In genomic region chr11:115724709-115725108, GRCh38 we compare ENCODE assay signal across 30 cellular contexts.
DNase-seq lines count a peak whose midpoint lies in the region; ATAC-seq and TF ChIP-seq lines count a peak whose summit lies in the region.
"Had no signal": no experiment of that assay in that cellular context is flagged by ENCODE, and none has a peak within 500 bp of the region (broad histone marks: within the 10 kb centered on the region; RNA-seq: fewer than 3 reads in every experiment).

No MANE protein-coding gene starts in this region.

- TF ChIP-seq CTCF in astrocyte of the spinal cord (IDR thresholded peaks at IDR 0.05; ENCODE audit: low read depth, low read length), result no peak

- H3K4me3 ChIP-seq in astrocyte of the spinal cord (ENCODE audit: low read depth, low read length) (no peak overlapping the region), trophoblast cell (ENCODE audit: low read depth, low read length) (no peak overlapping the region)
- H3K4me3 ChIP-seq: cardiac muscle cell, ovary, PC-9, suprapubic skin, upper lobe of right lung had no signal

- no peak overlapping the region for H3K4me3 Mint-ChIP-seq in naive thymus-derived CD8-positive, alpha-beta T cell
- H3K4me3 Mint-ChIP-seq in activated naive CD8-positive, alpha-beta T cell treated with anti-CD3 and anti-CD28 coated beads, Interleukin-2, amount 50 U/mL, for 24 hours, result no peak overlapping the region
- H3K4me3 Mint-ChIP-seq: CD8-positive, alpha-beta memory T cell; IgD-negative memory B cell; immature natural killer cell; memory B cell; stimulated activated naive B cell treated with anti-CD40 and anti-IgM and Interleukin-4, amounts not matched to agents 10 μg/mL and 1 μg/mL and 100 μg/mL, for 72 hours had no signal

- no peak overlapping the region for H3K18ac ChIP-seq in trophoblast cell (ENCODE audit: low read length)

- H3K4me1 ChIP-seq in trophoblast cell (ENCODE audit: control insufficient read depth in 1 of 2, insufficient read depth in 2 of 2, low read length in 2 of 2), result peaks cover 5 to 6% of the 10 kb centered on the region in 2 experiments
- H3K4me1 ChIP-seq: suprapubic skin, upper lobe of right lung had no signal

- peaks cover 2% of the 10 kb centered on the region for H3K9me3 ChIP-seq in trophoblast cell (ENCODE audit: insufficient read depth, low read depth, low read length)
- H3K9me3 ChIP-seq: BE2C, ovary, suprapubic skin, upper lobe of right lung had no signal

- no peak overlapping the region for H4K91ac ChIP-seq in trophoblast cell (ENCODE audit: low read depth, low read length)

- H3K4me2 ChIP-seq in trophoblast cell (ENCODE audit: low read length), result no peak overlapping the region
- H3K4me2 ChIP-seq: PC-9 had no signal

- H2AFZ ChIP-seq in trophoblast cell (ENCODE audit: insufficient read depth, low read length, poor library complexity), result no peak overlapping the region
- H2AFZ ChIP-seq: PC-9 had no signal

- H3K27ac Mint-ChIP-seq in naive thymus-derived CD8-positive, alpha-beta T cell, result no peak overlapping the region
- no peak overlapping the region for H3K27ac Mint-ChIP-seq in activated naive CD8-positive, alpha-beta T cell treated with anti-CD3 and anti-CD28 coated beads, Interleukin-2, amount 50 U/mL, for 24 hours
- H3K27ac Mint-ChIP-seq: activated T-helper 2 cell treated with anti-CD3 and anti-CD28 coated beads, Interferon-gamma antibody, Interleukin-2, Interleukin-4, amounts not matched to agents 10 μg/mL and 5 μg/mL and 100 μg/mL, durations not matched to agents 14 hours and 24 hours and 36 hours; CD8-positive, alpha-beta memory T cell; IgD-negative memory B cell; immature natural killer cell; memory B cell; stimulated activated naive B cell treated with anti-CD40 and anti-IgM and Interleukin-4, amounts not matched to agents 10 μg/mL and 1 μg/mL and 100 μg/mL, for 72 hours had no signal

- no peak overlapping the region for H3K14ac ChIP-seq in trophoblast cell (ENCODE audit: low read length)

- peaks cover 0 to 17% (median 7%) of the 10 kb centered on the region in 5 donors for H3K27me3 Mint-ChIP-seq in naive thymus-derived CD8-positive, alpha-beta T cell
- H3K27me3 Mint-ChIP-seq in activated naive CD8-positive, alpha-beta T cell treated with anti-CD3 and anti-CD28 coated beads, Interleukin-2, amount 50 U/mL, for 24 hours, result no peaks in the 10 kb centered on the region
- H3K27me3 Mint-ChIP-seq: stimulated activated naive B cell treated with anti-CD40 and anti-IgM and Interleukin-4, amounts not matched to agents 10 μg/mL and 1 μg/mL and 100 μg/mL, for 72 hours had no signal

- no peaks in the 10 kb centered on the region for H3K27me3 ChIP-seq in trophoblast cell (ENCODE audit: insufficient read depth, low read length)
- H3K27me3 ChIP-seq: BE2C, ovary, upper lobe of right lung had no signal

- H3K23ac ChIP-seq in trophoblast cell (ENCODE audit: low read length), result no peak overlapping the region

- H3K79me1 ChIP-seq in trophoblast cell (ENCODE audit: low read length), result no peaks in the 10 kb centered on the region

- peak; percentile 68 for DNase-seq in AG20443 (ENCODE audit: low spot score)
- DNase-seq in HS-5 (ENCODE audit: low read depth), result peak; percentile 18
- peak; percentile 23 for DNase-seq in astrocyte of the spinal cord (ENCODE audit: low read depth, low spot score)
- peak; percentile 82 to 90 for DNase-seq in trophoblast cell
- no peak for DNase-seq in naive thymus-derived CD8-positive, alpha-beta T cell
- no peak for DNase-seq in activated naive CD8-positive, alpha-beta T cell treated with anti-CD3 and anti-CD28 coated beads, Interleukin-2, amount 50 U/mL, for 24 hours
- DNase-seq in NCI-H524 treated with DMSO at 0.1 percent for 48 hours (lab: John Stamatoyannopoulos, UW), result no peak
- DNase-seq: activated CD4-positive, alpha-beta T cell treated with anti-CD3 and anti-CD28 coated beads for 4 hours; activated naive CD4-positive, alpha-beta T cell treated with anti-CD3 and anti-CD28 coated beads, Interleukin-2, amount 50 U/mL, for 16 hours; BE2C; CD8-positive, alpha-beta memory T cell; DMS 273 treated with DMSO at 0.1 percent for 48 hours; immature natural killer cell; NCI-H1048; NCI-H1694; NCI-H524; NK-92 treated with Interleukin-12 subunit alpha and Interleukin-12 subunit beta, amount 100 ng/mL, for 24 hours; ovary; PC-9; SHP77; small intestine; stimulated activated naive B cell treated with anti-CD40 and anti-IgM and Interleukin-4, amounts not matched to agents 10 μg/mL and 1 μg/mL and 100 μg/mL, for 72 hours; upper lobe of right lung; WERI-Rb-1 had no signal

- no peak for ATAC-seq in naive thymus-derived CD8-positive, alpha-beta T cell
- ATAC-seq in activated naive CD8-positive, alpha-beta T cell treated with anti-CD3 and anti-CD28 coated beads, Interleukin-2, amount 50 U/mL, for 24 hours, result no peak
- ATAC-seq: HCT116; stimulated activated naive B cell treated with anti-CD40 and anti-IgM and Interleukin-4, amounts not matched to agents 10 μg/mL and 1 μg/mL and 100 μg/mL, for 72 hours; upper lobe of right lung had no signal

- H3K4ac ChIP-seq in trophoblast cell (ENCODE audit: low read depth, low read length), result no peak overlapping the region

- H2BK5ac ChIP-seq in trophoblast cell (ENCODE audit: low read depth, low read length, poor library complexity), result no peak overlapping the region

- H3K4me1 Mint-ChIP-seq in naive thymus-derived CD8-positive, alpha-beta T cell, result no peaks in the 10 kb centered on the region
- H3K4me1 Mint-ChIP-seq in activated naive CD8-positive, alpha-beta T cell treated with anti-CD3 and anti-CD28 coated beads, Interleukin-2, amount 50 U/mL, for 24 hours, result no peaks in the 10 kb centered on the region
- H3K4me1 Mint-ChIP-seq: CD8-positive, alpha-beta memory T cell; IgD-negative memory B cell; immature natural killer cell; memory B cell; stimulated activated naive B cell treated with anti-CD40 and anti-IgM and Interleukin-4, amounts not matched to agents 10 μg/mL and 1 μg/mL and 100 μg/mL, for 72 hours had no signal

- POLR2A ChIA-PET in naive thymus-derived CD8-positive, alpha-beta T cell (lab: Charles Lee), result no interaction called here

- no peak overlapping the region for H4K8ac ChIP-seq in trophoblast cell (ENCODE audit: low read depth, low read length)

- no peak overlapping the region for H2BK12ac ChIP-seq in trophoblast cell (ENCODE audit: low read length)

- no peaks in the 10 kb centered on the region for H3K36me3 Mint-ChIP-seq in naive thymus-derived CD8-positive, alpha-beta T cell
- H3K36me3 Mint-ChIP-seq in activated naive CD8-positive, alpha-beta T cell treated with anti-CD3 and anti-CD28 coated beads, Interleukin-2, amount 50 U/mL, for 24 hours (ENCODE audit: low read depth), result no peaks in the 10 kb centered on the region
- H3K36me3 Mint-ChIP-seq: CD8-positive, alpha-beta memory T cell; IgD-negative memory B cell; immature natural killer cell; memory B cell; stimulated activated naive B cell treated with anti-CD40 and anti-IgM and Interleukin-4, amounts not matched to agents 10 μg/mL and 1 μg/mL and 100 μg/mL, for 72 hours had no signal

- H2AK5ac ChIP-seq in trophoblast cell (ENCODE audit: low read length), result no peak overlapping the region

- no peak overlapping the region for H2BK120ac ChIP-seq in trophoblast cell (ENCODE audit: insufficient read depth, low read length, poor library complexity)

- peaks cover 0 to 3% (median 0%) of the 10 kb centered on the region in 9 donors for H3K9me3 Mint-ChIP-seq in naive thymus-derived CD8-positive, alpha-beta T cell
- H3K9me3 Mint-ChIP-seq in activated naive CD8-positive, alpha-beta T cell treated with anti-CD3 and anti-CD28 coated beads, Interleukin-2, amount 50 U/mL, for 24 hours, result no peaks in the 10 kb centered on the region
- H3K9me3 Mint-ChIP-seq: activated T-helper 2 cell treated with anti-CD3 and anti-CD28 coated beads, Interferon-gamma antibody, Interleukin-2, Interleukin-4, amounts not matched to agents 10 μg/mL and 5 μg/mL and 100 μg/mL, durations not matched to agents 14 hours and 24 hours and 36 hours; CD8-positive, alpha-beta memory T cell; memory B cell had no signal

- H3K27ac ChIP-seq in trophoblast cell (ENCODE audit: low read depth, low read length), result no peak overlapping the region
- H3K27ac ChIP-seq: cardiac muscle cell, ovary, PC-9, suprapubic skin, upper lobe of right lung, WERI-Rb-1 had no signal

- in situ Hi-C loops in astrocyte of the spinal cord (cut with HindIII; ENCODE audit: low sequenced_read_pairs), result no loop called here

- H3K9ac ChIP-seq in trophoblast cell (ENCODE audit: low read length), result no peak overlapping the region

- no peaks in the 10 kb centered on the region for H3K79me2 ChIP-seq in trophoblast cell (ENCODE audit: control insufficient read depth, insufficient read depth, low read length, poor library complexity)

- no peak overlapping the region for H4K12ac ChIP-seq in trophoblast cell (ENCODE audit: low read depth, low read length)

- no CpG with 5 or more reads among the region's 2 CpGs for WGBS in trophoblast cell (ENCODE audit: extremely low coverage, insufficient coverage, insufficient read length)

- no peaks in the 10 kb centered on the region for H3K36me3 ChIP-seq in trophoblast cell (ENCODE audit: control insufficient read depth in 1 of 2, insufficient read depth in 2 of 2, low read length in 2 of 2)
- H3K36me3 ChIP-seq: BE2C, cardiac muscle cell, ovary, suprapubic skin, upper lobe of right lung, WERI-Rb-1 had no signal

Comparison
In these comparisons a context has a peak if more than half of its experiments do, and no peak if none do; other contexts are left out.
1. DNase-seq: peak in AG20443 (single experiment), HS-5 (single experiment), astrocyte of the spinal cord (single experiment) and trophoblast cell (2 of 2); none in naive thymus-derived CD8-positive, alpha-beta T cell (0 of 10), activated naive CD8-positive, alpha-beta T cell treated with anti-CD3 and anti-CD28 coated beads, Interleukin-2, amount 50 U/mL, for 24 hours (single experiment) and NCI-H524 treated with DMSO at 0.1 percent for 48 hours (single experiment).